Comparison of ENCODE assay signal across 28 cellular contexts in the genomic region with DNA sequence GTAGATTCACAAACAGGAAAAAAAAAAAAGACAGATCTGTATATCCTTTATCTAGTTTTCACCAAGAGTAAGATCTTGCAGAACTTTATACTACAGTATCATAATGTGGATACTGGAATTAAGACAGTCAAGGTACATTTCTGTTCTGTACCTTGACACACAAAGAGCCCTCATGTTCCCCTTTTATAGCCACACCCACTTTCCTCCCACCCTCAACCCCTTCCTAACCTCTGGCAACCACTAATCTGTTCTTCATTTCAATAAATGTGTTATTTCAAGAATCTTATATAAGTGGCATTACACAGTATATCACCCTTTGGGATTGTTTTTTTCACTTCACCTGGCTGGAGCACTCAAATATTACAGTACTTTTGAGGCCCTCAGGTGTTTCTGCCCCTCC.
"Had no signal": no experiment of that assay in that cellular context is flagged by ENCODE, and none has a peak within 500 bp of the region (broad histone marks: within the 10 kb centered on the region; RNA-seq: fewer than 3 reads in every experiment).

No MANE protein-coding gene starts in this region.

- FAIRE-seq: islet of Langerhans, urothelium cell line had no signal

- DNase-seq: colonic mucosa; effector CD8-positive, alpha-beta T cell; endodermal cell; foreskin keratinocyte; heart left ventricle; left cardiac atrium; left lung; mesenchymal stem cell; mucosa of descending colon; naive B cell; stimulated activated CD4-positive, alpha-beta T cell treated with anti-CD3 and anti-CD28 coated beads, Interleukin-2, amount 100 ng/mL, for 24 hours; stimulated activated CD4-positive, alpha-beta T cell treated with anti-CD3 and anti-CD28 coated beads, Interleukin-4, amount 100 ng/mL, for 24 hours; stimulated activated naive CD4-positive, alpha-beta T cell treated with Interleukin-2 at 50 U/mL for 16 hours; stomach; tibial artery; upper lobe of left lung had no signal

- H3K4me1 ChIP-seq: foreskin keratinocyte had no signal

- H3K4me3 ChIP-seq: colonic mucosa, gastroesophageal sphincter, heart left ventricle, hepatocyte, left lung, mucosa of descending colon, smooth muscle cell, stomach, tibial artery, upper lobe of left lung had no signal

- H3K27me3 ChIP-seq: tibial artery had no signal

- ATAC-seq: esophagus mucosa; foreskin keratinocyte; gastroesophageal sphincter; heart left ventricle; left cardiac atrium; left lung; mucosa of descending colon; natural killer cell treated with Interleukin-12 subunit alpha and Interleukin-12 subunit beta and Interleukin-15 and Interleukin-18, amount 100 ng/mL, for 72 hours; sciatic nerve; stimulated activated effector memory CD8-positive, alpha-beta T cell treated with anti-CD3 and anti-CD28 coated beads, Interleukin-12 subunit alpha, Interleukin-12 subunit beta, amount 100 ng/mL, for 72 hours had no signal

- H3K27ac ChIP-seq: colonic mucosa, epithelial cell of prostate, foreskin keratinocyte, gastroesophageal sphincter, heart left ventricle, hepatocyte, left lung, neutrophil, parathyroid adenoma, stomach, tibial artery, upper lobe of left lung had no signal

- H3K9me3 ChIP-seq: colonic mucosa, gastroesophageal sphincter, left lung, mucosa of descending colon, neutrophil, stomach, tibial artery, upper lobe of left lung had no signal
